In the genomic region with DNA sequence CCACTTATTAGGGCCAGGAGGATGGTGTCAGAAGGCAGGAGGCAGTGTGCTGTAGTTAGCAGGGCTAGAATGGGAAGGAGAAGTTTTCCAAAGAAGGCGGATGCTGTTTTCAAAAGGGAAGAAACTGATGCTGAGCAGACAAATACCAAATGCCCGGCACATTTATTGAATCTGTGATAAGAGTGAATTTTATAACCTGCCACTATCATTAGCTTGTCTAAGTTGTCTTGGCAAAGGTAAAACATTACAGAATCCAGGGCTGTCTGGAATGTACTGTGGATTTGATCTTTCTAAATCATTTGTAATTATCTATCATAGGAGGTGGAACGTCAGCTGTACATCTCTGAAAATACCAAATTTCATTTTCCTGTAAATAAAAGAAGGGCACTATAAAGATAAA, we compare ENCODE assay signal across 29 cellular contexts.
"Had no signal": no experiment of that assay in that cellular context is flagged by ENCODE, and none has a peak within 500 bp of the region (broad histone marks: within the 10 kb centered on the region; RNA-seq: fewer than 3 reads in every experiment).

No MANE protein-coding gene starts in this region.

- H3K27ac ChIP-seq: brain microvascular endothelial cell, coronary artery, dorsolateral prefrontal cortex, foreskin keratinocyte, gastrocnemius medialis, heart left ventricle had no signal

- DNase-seq: activated CD4-positive, alpha-beta memory T cell treated with anti-CD3 and anti-CD28 coated beads for 36 hours; activated CD4-positive, alpha-beta T cell treated with anti-CD3 and anti-CD28 coated beads for 36 hours; activated CD4-positive, alpha-beta T cell treated with anti-CD3 and anti-CD28 coated beads, Interleukin-2, amount 10 ng/mL, durations not matched to agents 24 days and 14 days; activated CD4-positive, CD25-positive, alpha-beta regulatory T cell; activated CD4-positive, CD25-positive, alpha-beta regulatory T cell treated with anti-CD3 and anti-CD28 coated beads, Interleukin-2, amount 50 U/mL, for 72 hours; activated CD8-positive, alpha-beta memory T cell treated with anti-CD3 and anti-CD28 coated beads, Interleukin-2, amount 10 ng/mL, durations not matched to agents 7 days and 5 days; activated CD8-positive, alpha-beta memory T cell treated with anti-CD3 and anti-CD28 coated beads, Interleukin-2, amount 50 U/mL, for 4 hours; activated CD8-positive, alpha-beta T cell treated with anti-CD3 and anti-CD28 coated beads, Interleukin-2, amount 10 ng/mL, durations not matched to agents 7 days and 5 days; activated gamma-delta T cell; activated naive CD4-positive, alpha-beta T cell; activated naive CD4-positive, alpha-beta T cell treated with anti-CD3 and anti-CD28 coated beads, Interleukin-2, amount 10 ng/mL, durations not matched to agents 7 days and 5 days; activated T-cell treated with anti-CD3 and anti-CD28 coated beads, Interleukin-2, amount 50 U/mL, for 1 hour; activated T-cell treated with anti-CD3 and anti-CD28 coated beads, Interleukin-2, amount 50 U/mL, for 72 hours; amniotic stem cell; anterior cingulate cortex; brain microvascular endothelial cell; dorsolateral prefrontal cortex; effector memory CD4-positive, alpha-beta T cell; endodermal cell; foreskin keratinocyte; gastrocnemius medialis; glutamatergic neuron; heart left ventricle; T-helper 2 cell had no signal

- H3K4me3 ChIP-seq: coronary artery, dorsolateral prefrontal cortex, gastrocnemius medialis, heart left ventricle had no signal

- H3K27me3 ChIP-seq: brain microvascular endothelial cell, dorsolateral prefrontal cortex, foreskin keratinocyte, gastrocnemius medialis, heart left ventricle had no signal

- H3K36me3 Mint-ChIP-seq: activated CD4-positive, alpha-beta memory T cell treated with anti-CD3 and anti-CD28 coated beads for 36 hours; activated CD8-positive, alpha-beta memory T cell treated with anti-CD3 and anti-CD28 coated beads, Interleukin-2, amount 10 ng/mL, durations not matched to agents 7 days and 5 days; activated naive CD4-positive, alpha-beta T cell treated with anti-CD3 and anti-CD28 coated beads, Interleukin-2, amount 10 ng/mL, durations not matched to agents 7 days and 5 days; activated naive CD8-positive, alpha-beta T cell had no signal

- H3K27ac Mint-ChIP-seq: activated CD4-positive, alpha-beta memory T cell treated with anti-CD3 and anti-CD28 coated beads for 36 hours; activated CD4-positive, alpha-beta T cell treated with anti-CD3 and anti-CD28 coated beads for 36 hours; activated CD4-positive, alpha-beta T cell treated with anti-CD3 and anti-CD28 coated beads, Interleukin-2, amount 10 ng/mL, durations not matched to agents 24 days and 14 days; activated CD8-positive, alpha-beta memory T cell treated with anti-CD3 and anti-CD28 coated beads, Interleukin-2, amount 10 ng/mL, durations not matched to agents 7 days and 5 days; activated CD8-positive, alpha-beta T cell treated with anti-CD3 and anti-CD28 coated beads, Interleukin-2, amount 10 ng/mL, durations not matched to agents 7 days and 5 days; activated naive CD4-positive, alpha-beta T cell treated with anti-CD3 and anti-CD28 coated beads, Interleukin-2, amount 10 ng/mL, durations not matched to agents 7 days and 5 days; activated naive CD8-positive, alpha-beta T cell; activated T-cell treated with anti-CD3 and anti-CD28 coated beads, Interleukin-2, amount 50 U/mL, for 72 hours; dendritic cell treated with granulocyte-macrophage colony-stimulating factor and Interleukin-4, amounts not matched to agents 40 ng/mL and 50 ng/mL, for 4 days; endodermal cell had no signal

- ATAC-seq: activated CD4-positive, alpha-beta T cell treated with anti-CD3 and anti-CD28 coated beads for 36 hours; activated CD8-positive, alpha-beta memory T cell treated with anti-CD3 and anti-CD28 coated beads, Interleukin-2, amount 10 ng/mL, durations not matched to agents 7 days and 5 days; activated CD8-positive, alpha-beta T cell treated with anti-CD3 and anti-CD28 coated beads, Interleukin-2, amount 10 ng/mL, durations not matched to agents 7 days and 5 days; activated T-cell treated with anti-CD3 and anti-CD28 coated beads, Interleukin-2, amount 50 U/mL, for 72 hours; esophagus mucosa; foreskin keratinocyte; gastrocnemius medialis; heart left ventricle had no signal

- H3K36me3 ChIP-seq: brain microvascular endothelial cell, gastrocnemius medialis, heart left ventricle had no signal

- H3K9me3 ChIP-seq: gastrocnemius medialis, heart left ventricle had no signal

- H3K9me3 Mint-ChIP-seq: activated CD4-positive, alpha-beta memory T cell treated with anti-CD3 and anti-CD28 coated beads for 36 hours; activated CD4-positive, alpha-beta T cell treated with anti-CD3 and anti-CD28 coated beads, Interleukin-2, amount 10 ng/mL, durations not matched to agents 24 days and 14 days; activated naive CD4-positive, alpha-beta T cell treated with anti-CD3 and anti-CD28 coated beads, Interleukin-2, amount 10 ng/mL, durations not matched to agents 7 days and 5 days; activated T-cell treated with anti-CD3 and anti-CD28 coated beads, Interleukin-2, amount 50 U/mL, for 72 hours; central memory CD8-positive, alpha-beta T cell; dendritic cell treated with granulocyte-macrophage colony-stimulating factor and Interleukin-4, amounts not matched to agents 40 ng/mL and 50 ng/mL, for 4 days; endodermal cell had no signal
